7 cellular contexts compared by ENCODE assay signal in genomic region chr5:161783297-161783696, GRCh38.
"Had no signal": no experiment of that assay in that cellular context is flagged by ENCODE, and none has a peak within 500 bp of the region (broad histone marks: within the 10 kb centered on the region; RNA-seq: fewer than 3 reads in every experiment).

No MANE protein-coding gene starts in this region.

- H3K27ac Mint-ChIP-seq: GM23338, H9 had no signal

- ATAC-seq: GM23338 had no signal

- H3K4me2 ChIP-seq: GM23338 had no signal

- H3K9me3 Mint-ChIP-seq: GM23338, H9 had no signal

- DNase-seq: H9, HCEC 1CT, KBM-7 had no signal

- H3K4me3 Mint-ChIP-seq: GM23338, H9 had no signal

- H2AFZ ChIP-seq: GM23338 had no signal

- FAIRE-seq: H1, H54, HTR-8/SVneo had no signal

- H3K4me3 ChIP-seq: GM23338 had no signal
